Comparison of ENCODE assay signal across 7 cellular contexts in the genomic region with DNA sequence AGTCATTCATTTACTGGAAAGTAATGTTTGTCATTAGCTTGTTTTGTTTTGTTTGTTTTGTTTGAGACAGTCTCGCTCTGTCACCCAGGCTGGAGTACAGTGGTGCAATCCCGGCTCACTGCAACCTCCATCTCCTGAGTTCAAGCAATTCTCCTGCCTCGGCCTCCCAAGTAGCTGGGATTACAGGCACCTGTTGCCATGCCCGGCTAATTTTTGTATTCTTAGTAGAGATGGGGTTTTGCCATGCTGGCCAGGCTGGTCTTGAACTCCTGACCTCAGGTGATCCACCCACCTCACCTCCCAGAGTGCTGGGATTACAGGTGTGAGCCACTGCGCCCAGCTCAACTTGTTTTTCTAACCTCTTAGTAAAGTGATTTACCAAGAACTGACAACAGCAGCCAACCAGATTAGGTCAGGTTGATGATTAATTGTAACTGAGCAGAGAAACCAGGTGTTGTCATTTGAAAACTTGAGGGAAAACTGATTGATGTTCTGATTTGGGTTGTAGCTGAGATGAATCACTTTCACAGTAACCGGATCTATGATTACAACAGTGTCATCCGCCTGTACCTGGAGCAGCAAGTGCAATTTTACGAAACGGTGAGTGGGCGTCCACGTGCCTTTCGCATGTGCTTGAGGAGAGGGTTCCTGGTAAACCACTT. TPM values are rescaled to one million over a fixed set of nuclear protein-coding genes. Genes with fewer than 3 reads are reported as not detected.
DNase-seq lines count a peak whose midpoint lies in the region; ATAC-seq and TF ChIP-seq lines count a peak whose summit lies in the region.
"Not testable (repeated sequence)": the region's sequence is repeated elsewhere in the genome, so short reads cannot be mapped to it uniquely, and the experiment has no call there.

No MANE protein-coding gene starts in this region.

- not testable (repeated sequence) for H3K9me3 Mint-ChIP-seq in activated CD4-positive, alpha-beta T cell treated with anti-CD3 and anti-CD28 coated beads for 36 hours (ENCODE audit: low read depth); activated naive CD8-positive, alpha-beta T cell treated with anti-CD3 and anti-CD28 coated beads for 36 hours

- intact Hi-C loops in activated CD4-positive, alpha-beta T cell treated with anti-CD3 and anti-CD28 coated beads for 36 hours (cut with DNase I, micrococcal nuclease): loop anchor here (1.0 to 5.0 kb wide), 5 partner anchors 42 to 178 kb away; no protein-coding TSS in a partner anchor
- intact Hi-C loops in mucosa of descending colon (cut with DNase I, micrococcal nuclease): not testable (repeated sequence)

- peak; percentile 86 for DNase-seq in activated CD4-positive, alpha-beta T cell treated with anti-CD3 and anti-CD28 coated beads for 36 hours
- peak; percentile 65 for DNase-seq in activated T-cell treated with anti-CD3 and anti-CD28 coated beads for 48 hours (ENCODE audit: low read depth)
- DNase-seq in activated naive CD8-positive, alpha-beta T cell treated with anti-CD3 and anti-CD28 coated beads for 36 hours: peak; percentile 34
- DNase-seq in foreskin keratinocyte: peak; percentile 32 to 37
- DNase-seq in mucosa of descending colon: not testable (repeated sequence)
- peak; percentile 82 for DNase-seq in stimulated activated CD4-positive, alpha-beta T cell treated with anti-CD3 and anti-CD28 coated beads, Interleukin-1b, Interleukin-23, amount 100 ng/mL, for 48 hours
- DNase-seq in stimulated activated CD8-positive, alpha-beta memory T cell treated with anti-CD3 and anti-CD28 coated beads, Interleukin-7, amount 100 ng/mL, for 24 hours (ENCODE audit: low read depth): peak; percentile 20

- CTCF ChIA-PET in activated CD4-positive, alpha-beta T cell treated with anti-CD3 and anti-CD28 coated beads for 36 hours (lab: Charles Lee): interaction anchor here (0.6 to 1.8 kb wide), 4 partner anchors 54 to 704 kb away, joined by 3 to 4 read pairs (median 3); a partner anchor contains a TSS

- not testable (repeated sequence) for H3K9me3 ChIP-seq in mucosa of descending colon

- ATAC-seq in activated CD4-positive, alpha-beta T cell treated with anti-CD3 and anti-CD28 coated beads for 36 hours: peak; percentile 83
- ATAC-seq in foreskin keratinocyte: peak; percentile 33
- ATAC-seq in mucosa of descending colon: peak; percentile 72

- not testable (repeated sequence) for H3K27me3 ChIP-seq in foreskin keratinocyte

- H3K4me1 ChIP-seq in foreskin keratinocyte; mucosa of descending colon (ENCODE audit: low read depth): not testable (repeated sequence)

- peaks cover 30% of the 10 kb centered on the region for H3K4me1 Mint-ChIP-seq in activated CD4-positive, alpha-beta T cell treated with anti-CD3 and anti-CD28 coated beads for 36 hours
- H3K4me1 Mint-ChIP-seq in activated naive CD8-positive, alpha-beta T cell treated with anti-CD3 and anti-CD28 coated beads for 36 hours: peaks cover 29% of the 10 kb centered on the region

- POLR2A ChIA-PET in activated CD4-positive, alpha-beta T cell treated with anti-CD3 and anti-CD28 coated beads for 36 hours (lab: Charles Lee): interaction anchor here (0.8 to 1.2 kb wide), 2 partner anchors 80 to 86 kb away, joined by 3 to 6 read pairs; no protein-coding TSS in a partner anchor

- not testable (repeated sequence) for H3K4me3 Mint-ChIP-seq in activated CD4-positive, alpha-beta T cell treated with anti-CD3 and anti-CD28 coated beads for 36 hours; activated naive CD8-positive, alpha-beta T cell treated with anti-CD3 and anti-CD28 coated beads for 36 hours

- TF ChIP-seq CTCF in foreskin keratinocyte (conservative IDR thresholded peaks at IDR 0.05); mucosa of descending colon (IDR thresholded peaks at IDR 0.05): not testable (repeated sequence)

- H3K27ac Mint-ChIP-seq in activated CD4-positive, alpha-beta T cell treated with anti-CD3 and anti-CD28 coated beads for 36 hours: peak overlapping the region; percentile 55
- peak overlapping the region; percentile 44 for H3K27ac Mint-ChIP-seq in activated naive CD8-positive, alpha-beta T cell treated with anti-CD3 and anti-CD28 coated beads for 36 hours

- H3K4me3 ChIP-seq in mucosa of descending colon: not testable (repeated sequence)

- H3K36me3 ChIP-seq in mucosa of descending colon (ENCODE audit: low read depth): not testable (repeated sequence)

- H3K27ac ChIP-seq in foreskin keratinocyte: not testable (repeated sequence)

- peaks cover 76% of the 10 kb centered on the region for H3K36me3 Mint-ChIP-seq in activated CD4-positive, alpha-beta T cell treated with anti-CD3 and anti-CD28 coated beads for 36 hours (ENCODE audit: low read depth)
- peaks cover 51% of the 10 kb centered on the region for H3K36me3 Mint-ChIP-seq in activated naive CD8-positive, alpha-beta T cell treated with anti-CD3 and anti-CD28 coated beads for 36 hours

- H3K27me3 Mint-ChIP-seq in activated CD4-positive, alpha-beta T cell treated with anti-CD3 and anti-CD28 coated beads for 36 hours; activated naive CD8-positive, alpha-beta T cell treated with anti-CD3 and anti-CD28 coated beads for 36 hours: not testable (repeated sequence)

RNA-seq across cellular contexts. Expression of a gene that starts 41.2 kb away (rescaled TPM):
- total RNA-seq in activated CD4-positive, alpha-beta T cell treated with anti-CD3 and anti-CD28 coated beads for 36 hours: 10 to 100 TPM; 28.6 to 30.1 TPM
- 10 to 100 TPM; 28.1 to 29.4 TPM for total RNA-seq in activated naive CD8-positive, alpha-beta T cell treated with anti-CD3 and anti-CD28 coated beads for 36 hours
- total RNA-seq in foreskin keratinocyte: 15.7 and 16.2 TPM in 2 replicates
- 8.6 and 11.1 TPM in 2 replicates for polyA plus RNA-seq in foreskin keratinocyte
- 10 to 100 TPM; 28.3 to 45.9 (median 39.6) TPM for total RNA-seq in mucosa of descending colon

Comparison
In these comparisons a context has a peak if more than half of its experiments do, and no peak if none do; other contexts are left out.
1. ATAC-seq: peak in every context shown above with its lines; median percentile 83 in activated CD4-positive, alpha-beta T cell treated with anti-CD3 and anti-CD28 coated beads for 36 hours; 72 in mucosa of descending colon; 33 in foreskin keratinocyte.